ENCODE assay signal across 11 cellular contexts in genomic region chr15:68812596-68813548, GRCh38. TPM values are rescaled to one million over a fixed set of nuclear protein-coding genes. Genes with fewer than 3 reads are reported as not detected.
DNase-seq lines count a peak whose midpoint lies in the region; ATAC-seq and TF ChIP-seq lines count a peak whose summit lies in the region.
"Had no signal": no experiment of that assay in that cellular context is flagged by ENCODE, and none has a peak within 500 bp of the region (broad histone marks: within the 10 kb centered on the region; RNA-seq: fewer than 3 reads in every experiment).

No MANE protein-coding gene starts in this region.

- H3K4me3 Mint-ChIP-seq in activated T-cell treated with anti-CD3 and anti-CD28 coated beads, Interleukin-2, amount 50 U/mL, for 24 hours: no peak overlapping the region
- H3K4me3 Mint-ChIP-seq in brain: peak overlapping the region; percentile 67 to 85 (median 71)
- no peak overlapping the region for H3K4me3 Mint-ChIP-seq in stimulated activated naive CD8-positive, alpha-beta T cell treated with anti-CD3 and anti-CD28 coated beads, Interleukin-15, amount 100 ng/mL, for 72 hours

- peak overlapping the region; percentile 73 for H3K27ac Mint-ChIP-seq in activated T-cell treated with anti-CD3 and anti-CD28 coated beads, Interleukin-2, amount 50 U/mL, for 24 hours
- H3K27ac Mint-ChIP-seq in brain: peak overlapping the region; percentile 19 to 93 (median 82)
- peak overlapping the region in 1 of 2 donors; percentile 24 for H3K27ac Mint-ChIP-seq in stimulated activated naive CD8-positive, alpha-beta T cell treated with anti-CD3 and anti-CD28 coated beads, Interleukin-15, amount 100 ng/mL, for 72 hours

- H3K27ac ChIP-seq in left lung (peak overlapping the region; percentile 41 to 49), transverse colon (peak overlapping the region; percentile 48 to 61 (median 50))

- no peak for DNase-seq in activated T-cell treated with anti-CD3 and anti-CD28 coated beads, Interleukin-2, amount 50 U/mL, for 24 hours
- DNase-seq in activated T-cell treated with anti-CD3 and anti-CD28 coated beads, Interleukin-2, amount 50 U/mL, for 1 hour: no peak
- no peak for DNase-seq in left lung
- peak; percentile 10 for DNase-seq in transverse colon
- DNase-seq in GM19238 (ENCODE audit: insufficient read length, low spot score): no peak
- DNase-seq in stimulated activated naive CD8-positive, alpha-beta T cell treated with anti-CD3 and anti-CD28 coated beads, Interleukin-15, amount 100 ng/mL, for 72 hours: no peak
- DNase-seq: amygdala, hypothalamus, NCI-H2227 treated with DMSO at 0.1 percent for 48 hours had no signal

- TF ChIP-seq EP300 in transverse colon (IDR thresholded peaks at IDR 0.05; ENCODE audit: low read depth): no peak

- H3K27me3 ChIP-seq in left lung: no peaks in the 10 kb centered on the region
- no peaks in the 10 kb centered on the region for H3K27me3 ChIP-seq in transverse colon

- H3K9me3 Mint-ChIP-seq in activated T-cell treated with anti-CD3 and anti-CD28 coated beads, Interleukin-2, amount 50 U/mL, for 24 hours: no peaks in the 10 kb centered on the region
- H3K9me3 Mint-ChIP-seq in brain: peaks cover 0 to 4% (median 0%) of the 10 kb centered on the region in 5 experiments
- no peaks in the 10 kb centered on the region for H3K9me3 Mint-ChIP-seq in stimulated activated naive CD8-positive, alpha-beta T cell treated with anti-CD3 and anti-CD28 coated beads, Interleukin-15, amount 100 ng/mL, for 72 hours

- in situ Hi-C loops in transverse colon (cut with MboI; ENCODE audit: low pct_ligation_motif_present in 1 of 4, low pct_unique_long_range_greater_than_20kb in 1 of 4, low sequenced_read_pairs in 3 of 4): no loop called here

- H3K27me3 Mint-ChIP-seq in activated T-cell treated with anti-CD3 and anti-CD28 coated beads, Interleukin-2, amount 50 U/mL, for 24 hours: no peaks in the 10 kb centered on the region
- H3K27me3 Mint-ChIP-seq in brain: peaks cover 5% of the 10 kb centered on the region
- H3K27me3 Mint-ChIP-seq in stimulated activated naive CD8-positive, alpha-beta T cell treated with anti-CD3 and anti-CD28 coated beads, Interleukin-15, amount 100 ng/mL, for 72 hours: no peaks in the 10 kb centered on the region

- H3K4me3 ChIP-seq in left lung (no peak overlapping the region), transverse colon (no peak overlapping the region)

- no peak for ATAC-seq in left lung
- ATAC-seq in GM21786 (IDR thresholded peaks at IDR 0.05; ENCODE audit: unreplicated experiment): no peak
- ATAC-seq in stimulated activated naive CD8-positive, alpha-beta T cell treated with anti-CD3 and anti-CD28 coated beads, Interleukin-15, amount 100 ng/mL, for 72 hours: no peak

- intact Hi-C loops in left lung (cut with DNase I): no loop called here
- intact Hi-C loops in transverse colon (cut with DNase I; ENCODE audit: low total_unique reads): no loop called here

- WGBS in transverse colon (ENCODE audit: low coverage in 1 of 2), 2 donors: 32 to 35% methylated on average over 4 of the region's 4 CpGs

- H3K36me3 Mint-ChIP-seq in activated T-cell treated with anti-CD3 and anti-CD28 coated beads, Interleukin-2, amount 50 U/mL, for 24 hours (ENCODE audit: low read depth): peaks cover 86% of the 10 kb centered on the region
- peaks cover 55% of the 10 kb centered on the region for H3K36me3 Mint-ChIP-seq in brain

- TF ChIP-seq POLR2A in transverse colon (IDR thresholded peaks at IDR 0.05): no peak

- TF ChIP-seq CTCF in brain (conservative IDR thresholded peaks at IDR 0.05): no peak
- TF ChIP-seq CTCF in left lung (IDR thresholded peaks at IDR 0.05): no peak
- TF ChIP-seq CTCF in transverse colon (IDR thresholded peaks at IDR 0.05): no peak

- H3K9me3 ChIP-seq in left lung: no peaks in the 10 kb centered on the region
- H3K9me3 ChIP-seq in transverse colon: no peaks in the 10 kb centered on the region

- peaks cover 18 to 83% of the 10 kb centered on the region in 2 donors for H3K4me1 ChIP-seq in left lung
- H3K4me1 ChIP-seq in transverse colon: peaks cover 19 to 47% (median 35%) of the 10 kb centered on the region in 4 donors

- H3K4me1 Mint-ChIP-seq in activated T-cell treated with anti-CD3 and anti-CD28 coated beads, Interleukin-2, amount 50 U/mL, for 24 hours (ENCODE audit: low read depth): peaks cover 89% of the 10 kb centered on the region
- peaks cover 95% of the 10 kb centered on the region for H3K4me1 Mint-ChIP-seq in brain
- H3K4me1 Mint-ChIP-seq in stimulated activated naive CD8-positive, alpha-beta T cell treated with anti-CD3 and anti-CD28 coated beads, Interleukin-15, amount 100 ng/mL, for 72 hours: peaks cover 91% of the 10 kb centered on the region

- H3K36me3 ChIP-seq in left lung: no peaks in the 10 kb centered on the region
- no peaks in the 10 kb centered on the region for H3K36me3 ChIP-seq in transverse colon

RNA-seq across cellular contexts. Expression of gene ANP32A, which starts 7.8 kb away (rescaled TPM):
- 214 TPM for polyA plus RNA-seq in brain (ENCODE audit: insufficient read depth, low read depth, low replicate concordance)
- total RNA-seq in left lung (100 to 1,000 TPM; 111 to 127 TPM), transverse colon (10 to 100 TPM; 23.9 to 92.7 (median 69.4) TPM)

Comparison
In these comparisons a context has a peak if more than half of its experiments do, and no peak if none do; other contexts are left out.
1. H3K4me3 Mint-ChIP-seq: peak in brain (5 of 5); none in activated T-cell treated with anti-CD3 and anti-CD28 coated beads, Interleukin-2, amount 50 U/mL, for 24 hours (single experiment) and stimulated activated naive CD8-positive, alpha-beta T cell treated with anti-CD3 and anti-CD28 coated beads, Interleukin-15, amount 100 ng/mL, for 72 hours (0 of 2).